In the genomic region with DNA sequence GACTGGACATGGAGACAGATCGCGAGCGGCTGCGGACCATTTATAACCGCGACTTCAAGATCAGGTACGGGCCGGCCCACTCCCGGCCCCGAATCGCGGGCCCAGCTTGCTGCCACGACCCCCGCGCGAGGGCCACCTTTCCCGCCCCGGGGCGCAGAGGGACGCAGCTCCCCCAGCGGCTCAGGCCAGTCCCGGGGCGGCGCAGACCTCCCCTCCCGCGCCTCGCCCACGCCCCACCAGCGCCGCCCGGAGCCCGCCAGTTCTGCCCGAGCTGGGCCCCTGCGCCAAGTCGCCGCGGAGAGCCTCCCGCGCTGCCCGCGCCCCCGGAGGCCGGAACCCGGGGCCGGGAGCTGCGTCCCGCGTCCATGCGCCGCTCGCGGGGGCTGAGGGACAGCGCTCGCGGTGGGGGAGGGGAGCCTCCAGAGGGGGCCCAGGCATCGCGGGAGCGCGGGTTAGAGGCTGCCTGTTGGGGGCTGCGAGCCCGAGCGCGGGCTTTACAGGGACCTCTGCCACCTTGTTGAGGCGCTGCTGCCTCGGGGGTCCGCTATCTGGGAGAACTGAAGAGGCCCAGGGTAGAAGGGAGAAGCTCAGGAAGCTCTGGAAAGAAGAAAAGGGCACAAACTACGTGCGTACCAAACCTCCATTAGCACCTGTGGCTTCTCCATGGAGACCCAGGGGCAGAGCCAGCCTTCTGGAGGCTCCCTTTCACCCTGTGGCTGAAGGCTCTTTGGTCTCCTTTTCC, we compare ENCODE assay signal across 8 cellular contexts. TPM values are rescaled to one million over a fixed set of nuclear protein-coding genes. Genes with fewer than 3 reads are reported as not detected.
DNase-seq lines count a peak whose midpoint lies in the region; ATAC-seq and TF ChIP-seq lines count a peak whose summit lies in the region.

No MANE protein-coding gene starts in this region.

- peak overlapping the region; percentile 26 for H3K23ac ChIP-seq in neuronal stem cell (ENCODE audit: low read depth, low read length, poor library complexity)

- H3K4me3 ChIP-seq in fibroblast of pulmonary artery (replicated peaks; ENCODE audit: low read depth, low read length) = peak overlapping the region; percentile 82
- peak overlapping the region; percentile 80 to 93 for H3K4me3 ChIP-seq in neuronal stem cell (ENCODE audit: low read length in 2 of 2)
- peak overlapping the region; percentile 94 for H3K4me3 ChIP-seq in upper lobe of right lung

- no peaks in the 10 kb centered on the region for H3K27me3 ChIP-seq in neuronal stem cell (ENCODE audit: control insufficient read depth in 3 of 3, insufficient read depth in 3 of 3, low read depth in 1 of 3, low read length in 3 of 3)
- H3K27me3 ChIP-seq in upper lobe of right lung = no peaks in the 10 kb centered on the region

- H3K18ac ChIP-seq in neuronal stem cell (ENCODE audit: low read length) = peak overlapping the region; percentile 96

- H3K4ac ChIP-seq in neuronal stem cell (ENCODE audit: low read length) = no peak overlapping the region

- H3K9ac ChIP-seq in neuronal stem cell (ENCODE audit: low read depth, low read length, poor library complexity) = peak overlapping the region; percentile 91

- intact Hi-C loops in upper lobe of right lung (cut with DNase I) = no loop called here

- ATAC-seq in HG02973 (IDR thresholded peaks at IDR 0.05; ENCODE audit: unreplicated experiment) (peak; percentile 28), upper lobe of right lung (peak; percentile 85)

- H3K4me1 ChIP-seq in neuronal stem cell (ENCODE audit: control insufficient read depth in 2 of 2, insufficient read depth in 1 of 2, low read depth in 1 of 2, low read length in 2 of 2) = peaks cover 7 to 10% of the 10 kb centered on the region in 2 donors
- peaks cover 19% of the 10 kb centered on the region for H3K4me1 ChIP-seq in upper lobe of right lung

- no peak overlapping the region for H2AK5ac ChIP-seq in neuronal stem cell (ENCODE audit: low read depth, low read length)

- peak overlapping the region; percentile 86 for H3K4me2 ChIP-seq in neuronal stem cell (ENCODE audit: insufficient read depth, low read length, poor library complexity, severe bottlenecking)

- no peak overlapping the region for H2BK12ac ChIP-seq in neuronal stem cell (ENCODE audit: low read length)

- no peaks in the 10 kb centered on the region for H3K9me3 ChIP-seq in neuronal stem cell (replicated peaks in 1 of 2; ENCODE audit: control insufficient read depth in 2 of 2, insufficient read depth in 1 of 2, low read depth in 1 of 2, low read length in 2 of 2)
- H3K9me3 ChIP-seq in upper lobe of right lung = no peaks in the 10 kb centered on the region

- peak overlapping the region; percentile 95 for H3K14ac ChIP-seq in neuronal stem cell (ENCODE audit: low read length)

- H3K36me3 ChIP-seq in neuronal stem cell (replicated peaks in 1 of 2; ENCODE audit: control insufficient read depth in 2 of 2, insufficient read depth in 2 of 2, low read length in 2 of 2) (peaks cover 0 to 56% of the 10 kb centered on the region in 2 donors), upper lobe of right lung (peaks cover 18% of the 10 kb centered on the region)

- no peaks in the 10 kb centered on the region for H3K79me1 ChIP-seq in neuronal stem cell (ENCODE audit: low read depth, low read length)

- DNase-seq in NCI-H2029 (lab: John Stamatoyannopoulos, UW) (peak; percentile 45), NCI-H2029 treated with DMSO at 0.1 percent for 48 hours (lab: John Stamatoyannopoulos, UW) (no peak), NCI-H69 (lab: John Stamatoyannopoulos, UW) (peak; percentile 52), activated T-helper 1 cell treated with Interleukin-2 at 50 U/mL for 16 hours (ENCODE audit: low read depth) (peak; percentile 23), fibroblast of pulmonary artery (ENCODE audit: low read depth) (peak; percentile 22), neuronal stem cell (ENCODE audit: low spot score) (peak; percentile 58), upper lobe of right lung (peak; percentile 86)

- TF ChIP-seq CTCF in fibroblast of pulmonary artery (IDR thresholded peaks at IDR 0.05; ENCODE audit: low read length, missing control alignments) = no peak
- peak; percentile 12 for TF ChIP-seq CTCF in upper lobe of right lung (IDR thresholded peaks at IDR 0.05)

- H2BK120ac ChIP-seq in neuronal stem cell (ENCODE audit: low read depth, low read length) = no peak overlapping the region

- H2BK15ac ChIP-seq in neuronal stem cell (ENCODE audit: low read length) = peak overlapping the region; percentile 16

- WGBS in neuronal stem cell (ENCODE audit: extremely low coverage in 2 of 2, insufficient read length in 2 of 2, insufficient replicate concordance in 1 of 2), 2 donors = no CpG with 5 or more reads among the region's 68 CpGs

- H4K8ac ChIP-seq in neuronal stem cell (ENCODE audit: low read depth, low read length) = no peak overlapping the region

- no peak overlapping the region for H4K91ac ChIP-seq in neuronal stem cell (ENCODE audit: low read depth, low read length, poor library complexity)

- H3K27ac ChIP-seq in neuronal stem cell (replicated peaks; ENCODE audit: low read length) = peak overlapping the region; percentile 86
- H3K27ac ChIP-seq in upper lobe of right lung = peak overlapping the region; percentile 92

- H2BK5ac ChIP-seq in neuronal stem cell (ENCODE audit: low read length) = peak overlapping the region; percentile 33

- H2AFZ ChIP-seq in neuronal stem cell (ENCODE audit: low read length) = peak overlapping the region; percentile 91

RNA-seq across cellular contexts. Expression of gene MOV10, which starts 0.7 kb away (rescaled TPM):
- 58.9 TPM for polyA plus RNA-seq in neuronal stem cell (2013, experiment 1 of 2)
- 58.7 TPM for polyA plus RNA-seq in neuronal stem cell (2013, experiment 2 of 2)
- total RNA-seq in upper lobe of right lung = 62.8 TPM

RNA-seq across cellular contexts. Expression of gene RHOC, which starts 31.8 kb away (rescaled TPM):
- polyA plus RNA-seq in neuronal stem cell (2013, experiment 1 of 2) = 62.8 TPM
- polyA plus RNA-seq in neuronal stem cell (2013, experiment 2 of 2) = 63.2 TPM
- 150 TPM for total RNA-seq in upper lobe of right lung

RNA-seq across cellular contexts. Expression of gene PPM1J, which starts 40.0 kb away (rescaled TPM):
- polyA plus RNA-seq in neuronal stem cell (2013, experiment 1 of 2) = 3.8 TPM
- polyA plus RNA-seq in neuronal stem cell (2013, experiment 2 of 2) = 3.8 TPM
- total RNA-seq in upper lobe of right lung = 0.32 TPM

RNA-seq across cellular contexts. Expression of gene CAPZA1, which starts 55.5 kb away (rescaled TPM):
- polyA plus RNA-seq in neuronal stem cell (2013, experiment 1 of 2) = 93.7 TPM
- polyA plus RNA-seq in neuronal stem cell (2013, experiment 2 of 2) = 95.9 TPM
- total RNA-seq in upper lobe of right lung = 123 TPM

RNA-seq across cellular contexts. Expression of gene ST7L, which starts 56.2 kb away (rescaled TPM):
- 20.7 TPM for polyA plus RNA-seq in neuronal stem cell (2013, experiment 1 of 2)
- polyA plus RNA-seq in neuronal stem cell (2013, experiment 2 of 2) = 21.2 TPM
- 27.2 TPM for total RNA-seq in upper lobe of right lung
